8 cellular contexts compared by ENCODE assay signal in the genomic region with DNA sequence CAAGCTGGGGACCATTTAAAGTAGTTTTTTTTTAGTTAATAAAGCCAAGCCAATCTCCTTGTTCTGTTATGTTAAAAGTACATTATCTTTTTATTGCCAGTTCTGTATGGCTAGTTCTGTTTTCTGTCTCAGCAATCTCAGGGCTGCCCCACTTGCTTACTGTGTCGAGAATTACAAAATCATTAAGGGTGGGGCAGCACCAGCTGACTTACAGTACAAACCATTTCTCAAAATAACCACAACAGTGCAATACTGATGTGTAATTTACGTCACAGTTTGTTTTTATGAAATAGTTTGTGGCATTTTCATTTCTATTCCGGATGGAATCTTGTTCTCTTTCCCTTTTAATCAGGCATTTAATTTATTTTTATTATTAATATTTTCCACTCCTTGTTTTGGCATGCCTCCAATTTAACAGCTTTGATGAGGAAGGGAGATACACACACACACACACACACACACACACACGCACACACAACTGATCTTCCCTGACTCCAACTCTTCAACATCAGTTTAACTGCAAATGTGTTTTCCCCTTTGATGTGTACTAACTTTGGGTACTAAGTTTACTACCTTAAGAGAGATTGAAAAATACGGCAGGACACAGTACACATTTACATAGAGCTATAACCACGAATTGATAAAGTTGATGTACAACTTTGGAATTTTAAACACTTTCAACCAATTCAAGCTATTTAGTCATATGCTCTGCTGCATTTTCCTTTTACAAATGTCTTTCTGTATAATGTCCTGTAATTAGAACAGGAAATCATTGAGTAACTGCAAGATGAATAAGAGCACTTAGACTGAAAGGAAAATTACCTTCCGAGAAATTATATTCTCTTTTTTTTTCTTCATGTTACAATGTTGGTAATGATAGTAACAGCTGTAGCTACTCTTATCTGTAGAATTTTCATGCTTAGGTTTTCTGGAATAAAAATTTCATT.
A peak's percentile ranks its signal among the peaks of the same experiment; 100 is the strongest.
DNase-seq lines count a peak whose midpoint lies in the region; ATAC-seq and TF ChIP-seq lines count a peak whose summit lies in the region.

No MANE protein-coding gene starts in this region.

- H3K36me3 ChIP-seq in tibial artery: no peaks in the 10 kb centered on the region
- no peaks in the 10 kb centered on the region; the same call in 1 of the 2 replicates for H3K36me3 ChIP-seq in MM.1S (replicated peaks; ENCODE audit: insufficient read depth, low read length)

- peak overlapping the region; percentile 88 for H3K27ac Mint-ChIP-seq in central memory CD8-positive, alpha-beta T cell (ENCODE audit: low read depth)

- H3K27me3 ChIP-seq in tibial artery (no peaks in the 10 kb centered on the region), MM.1S (replicated peaks; ENCODE audit: insufficient read depth, low read length) (no peaks in the 10 kb centered on the region)

- peaks cover 8% of the 10 kb centered on the region for H3K36me3 Mint-ChIP-seq in central memory CD8-positive, alpha-beta T cell (ENCODE audit: insufficient read depth)

- no peak overlapping the region for H2AFZ ChIP-seq in MM.1S (ENCODE audit: low read length)

- intact Hi-C loops in tibial artery (cut with DNase I; ENCODE audit: low total_unique reads): loop anchor here (10.0 kb wide), 1 partner anchor 88 kb away; the partner anchor contains the start of gene ARID5B

- H3F3A ChIP-seq in MM.1S (ENCODE audit: insufficient read depth, low read length): peaks cover 11% of the 10 kb centered on the region

- no peaks in the 10 kb centered on the region for H3K9me3 Mint-ChIP-seq in central memory CD8-positive, alpha-beta T cell

- H3K4me3 Mint-ChIP-seq in central memory CD8-positive, alpha-beta T cell: peak overlapping the region; percentile 63

- ATAC-seq in GM18861 (IDR thresholded peaks at IDR 0.05; ENCODE audit: unreplicated experiment): peak; percentile 26
- ATAC-seq in HG03432 (IDR thresholded peaks at IDR 0.05; ENCODE audit: unreplicated experiment): peak; percentile 31
- peak; percentile 94 for ATAC-seq in central memory CD8-positive, alpha-beta T cell (replicated peaks; ENCODE audit: extremely low read depth, poor library complexity, severe bottlenecking)

- H3K4me3 ChIP-seq in tibial artery: peak overlapping the region; percentile 25 to 36
- no peak overlapping the region for H3K4me3 ChIP-seq in MM.1S (ENCODE audit: low read length)

- H3K9me2 ChIP-seq in MM.1S (replicated peaks; ENCODE audit: insufficient read depth, low read length): no peaks in the 10 kb centered on the region

- H3K4me1 ChIP-seq in tibial artery (peaks cover 0 to 69% (median 30%) of the 10 kb centered on the region in 4 donors), MM.1S (ENCODE audit: low read length) (peaks cover 10% of the 10 kb centered on the region; the same call in 1 of the 2 replicates)

- no peak overlapping the region for H3K4me2 ChIP-seq in MM.1S (ENCODE audit: low read depth, low read length)

- DNase-seq in T-helper 2 cell (peak in 4 of 5 experiments; percentile 31 to 93 (median 60)), myocyte (ENCODE audit: low read depth) (peak; percentile 84), tibial artery (peak; percentile 83 to 86), hippocampal formation (lab: John Stamatoyannopoulos, UW) (no peak), MM.1S (no peak)
- peak in 1 of 2 donors; percentile 56 for DNase-seq in central memory CD8-positive, alpha-beta T cell (ENCODE audit: low spot score in 2 of 2)

- no peaks in the 10 kb centered on the region for H3K27me3 Mint-ChIP-seq in central memory CD8-positive, alpha-beta T cell

- TF ChIP-seq CTCF in tibial artery (IDR thresholded peaks at IDR 0.05) (no peak), MM.1S (IDR thresholded peaks at IDR 0.05; ENCODE audit: low read length) (no peak)

- H3K27ac ChIP-seq in tibial artery (peak overlapping the region; percentile 66 to 69), MM.1S (ENCODE audit: low read length) (no peak overlapping the region)

- peaks cover 93% of the 10 kb centered on the region for H3K79me2 ChIP-seq in MM.1S (ENCODE audit: low read length)

- no peaks in the 10 kb centered on the region for H4K20me1 ChIP-seq in MM.1S (ENCODE audit: insufficient read depth, low read length)

- no peaks in the 10 kb centered on the region for H3K9me3 ChIP-seq in tibial artery
- H3K9me3 ChIP-seq in MM.1S (replicated peaks; ENCODE audit: insufficient read depth, low read length): no peaks in the 10 kb centered on the region

- peaks cover 42% of the 10 kb centered on the region for H3K4me1 Mint-ChIP-seq in central memory CD8-positive, alpha-beta T cell

- no peak overlapping the region for H3K9ac ChIP-seq in MM.1S (ENCODE audit: low read length)

Comparison
In these comparisons a context has a peak if more than half of its experiments do, and no peak if none do; other contexts are left out.
1. ATAC-seq: peak in every context shown above with its lines; median percentile 94 in central memory CD8-positive, alpha-beta T cell; 31 in HG03432; 26 in GM18861.
2. DNase-seq: peak in T-helper 2 cell (4 of 5), myocyte (single experiment) and tibial artery (2 of 2); none in hippocampal formation (0 of 2) and MM.1S (single experiment).